Comparison of ENCODE assay signal across 32 cellular contexts in the genomic region with DNA sequence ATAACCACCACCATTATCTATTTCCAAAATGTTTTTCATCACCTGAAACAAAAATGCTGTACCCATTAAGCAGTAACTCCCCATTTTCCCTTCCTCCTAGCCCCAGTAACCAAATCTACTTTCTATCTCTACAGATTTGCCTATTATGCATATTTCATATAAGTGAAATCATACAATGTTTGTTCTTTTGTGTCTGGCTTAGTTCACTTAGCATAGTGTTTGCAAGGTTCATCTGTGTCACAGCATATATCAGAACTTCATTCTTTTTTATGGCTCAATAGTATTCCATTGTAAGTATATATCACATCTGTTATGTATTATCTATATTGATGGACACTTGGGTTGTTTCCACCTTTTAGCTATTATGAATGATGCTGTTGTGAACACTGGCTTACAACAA. TPM values are rescaled to one million over a fixed set of nuclear protein-coding genes. Genes with fewer than 3 reads are reported as not detected.
"Had no signal": no experiment of that assay in that cellular context is flagged by ENCODE, and none has a peak within 500 bp of the region (broad histone marks: within the 10 kb centered on the region; RNA-seq: fewer than 3 reads in every experiment).

No MANE protein-coding gene starts in this region.

- H3K27me3 ChIP-seq: neural progenitor cell, neutrophil, sigmoid colon, spleen, suprapubic skin, tibial artery, upper lobe of right lung had no signal

- H3K27ac Mint-ChIP-seq: mesothelial cell of epicardium; nephron progenitor cell; neural progenitor cell; progenitor cell of endocrine pancreas; stimulated activated effector memory CD8-positive, alpha-beta T cell treated with anti-CD3 and anti-CD28 coated beads, Interleukin-12 subunit alpha, Interleukin-12 subunit beta, amount 100 ng/mL, for 72 hours; stimulated activated naive CD8-positive, alpha-beta T cell treated with anti-CD3 and anti-CD28 coated beads, Interleukin-15, Interleukin-2, amounts not matched to agents 100 ng/mL and 50 ng/mL, for 24 hours had no signal

- H3K27ac ChIP-seq: left ventricle myocardium inferior, neural progenitor cell, parathyroid adenoma, sigmoid colon, spleen, suprapubic skin, thoracic aorta, tibial artery, upper lobe of right lung had no signal

- H3K4me1 ChIP-seq: left ventricle myocardium inferior, neural progenitor cell, parathyroid adenoma, suprapubic skin, upper lobe of right lung had no signal

- FAIRE-seq: keratinocyte, small intestine, urothelium cell line had no signal

- H3K4me2 ChIP-seq: neural progenitor cell had no signal

- DNase-seq: hippocampal formation; left colon; left ventricle myocardium inferior; mesendoderm; naive B cell; natural killer cell; nephron progenitor cell; occipital lobe; right cardiac atrium; sigmoid colon; small intestine; spleen; stimulated activated CD4-positive, alpha-beta T cell treated with anti-CD3 and anti-CD28 coated beads, Interleukin-4, amount 100 ng/mL, for 24 hours; stimulated activated naive CD4-positive, alpha-beta T cell; tibial artery; trophoblast cell; upper lobe of right lung had no signal

- ATAC-seq: left colon; natural killer cell; right cardiac atrium; stimulated activated effector memory CD8-positive, alpha-beta T cell treated with anti-CD3 and anti-CD28 coated beads, Interleukin-12 subunit alpha, Interleukin-12 subunit beta, amount 100 ng/mL, for 72 hours; upper lobe of right lung had no signal

- H3K4me1 Mint-ChIP-seq: mesothelial cell of epicardium, nephron progenitor cell, neural progenitor cell had no signal

- H3K9me3 ChIP-seq: left ventricle myocardium inferior, neutrophil, sigmoid colon, spleen, suprapubic skin, thoracic aorta, tibial artery, upper lobe of right lung had no signal

- H3K9me3 Mint-ChIP-seq: mesothelial cell of epicardium; naive B cell; natural killer cell; nephron progenitor cell; neural progenitor cell; stimulated activated effector memory CD8-positive, alpha-beta T cell treated with anti-CD3 and anti-CD28 coated beads, Interleukin-12 subunit alpha, Interleukin-12 subunit beta, amount 100 ng/mL, for 72 hours; stimulated activated naive CD8-positive, alpha-beta T cell treated with anti-CD3 and anti-CD28 coated beads, Interleukin-15, Interleukin-2, amounts not matched to agents 100 ng/mL and 50 ng/mL, for 24 hours had no signal

- H3K4me3 Mint-ChIP-seq: mesothelial cell of epicardium; naive B cell; natural killer cell; nephron progenitor cell; neural progenitor cell; stimulated activated effector memory CD8-positive, alpha-beta T cell treated with anti-CD3 and anti-CD28 coated beads, Interleukin-12 subunit alpha, Interleukin-12 subunit beta, amount 100 ng/mL, for 72 hours; stimulated activated naive CD8-positive, alpha-beta T cell treated with anti-CD3 and anti-CD28 coated beads, Interleukin-15, Interleukin-2, amounts not matched to agents 100 ng/mL and 50 ng/mL, for 24 hours had no signal

- H3K4me3 ChIP-seq: left ventricle myocardium inferior, lung, neural progenitor cell, sigmoid colon, spleen, suprapubic skin, thoracic aorta, tibial artery, upper lobe of right lung had no signal

- H2AFZ ChIP-seq: neural progenitor cell, parathyroid adenoma had no signal

- H3K9ac ChIP-seq: neural progenitor cell, parathyroid adenoma had no signal

- H3K27me3 Mint-ChIP-seq: naive B cell; progenitor cell of endocrine pancreas; stimulated activated naive CD8-positive, alpha-beta T cell treated with anti-CD3 and anti-CD28 coated beads, Interleukin-15, Interleukin-2, amounts not matched to agents 100 ng/mL and 50 ng/mL, for 24 hours had no signal

RNA-seq across cellular contexts. Expression of a gene that starts 20.9 kb away (rescaled TPM):
- total RNA-seq: left colon, left ventricle myocardium inferior, osteocyte, pulmonary artery endothelial cell, renal cortical epithelial cell had no signal
